ENCODE assay signal across 17 cellular contexts in genomic region chr12:9702239-9702638, GRCh38. TPM values are rescaled to one million over a fixed set of nuclear protein-coding genes. Genes with fewer than 3 reads are reported as not detected.
A peak's percentile ranks its signal among the peaks of the same experiment; 100 is the strongest.
DNase-seq lines count a peak whose midpoint lies in the region; ATAC-seq, FAIRE-seq and TF ChIP-seq lines count a peak whose summit lies in the region.
"Had no signal": no experiment of that assay in that cellular context is flagged by ENCODE, and none has a peak within 500 bp of the region (broad histone marks: within the 10 kb centered on the region; RNA-seq: fewer than 3 reads in every experiment).

No MANE protein-coding gene starts in this region.

- peak; percentile 53 for ATAC-seq in activated CD4-positive, alpha-beta T cell treated with anti-CD3 and anti-CD28 coated beads for 36 hours
- peak; percentile 52 for ATAC-seq in activated naive CD8-positive, alpha-beta T cell treated with anti-CD3 and anti-CD28 coated beads, Interleukin-2, amount 50 U/mL, for 24 hours
- peak; percentile 40 for ATAC-seq in stimulated activated naive CD8-positive, alpha-beta T cell treated with anti-CD3 and anti-CD28 coated beads, Interleukin-15, Interleukin-2, amounts not matched to agents 100 U/mL and 50 U/mL, for 24 hours

- peak; percentile 71 for DNase-seq in activated CD4-positive, alpha-beta T cell treated with anti-CD3 and anti-CD28 coated beads for 36 hours
- no peak for DNase-seq in activated CD4-positive, alpha-beta T cell treated with anti-CD3 and anti-CD28 coated beads for 1 hour
- peak; percentile 55 for DNase-seq in activated CD4-positive, alpha-beta T cell treated with anti-CD3 and anti-CD28 coated beads for 48 hours
- DNase-seq in activated naive CD8-positive, alpha-beta T cell treated with anti-CD3 and anti-CD28 coated beads, Interleukin-2, amount 50 U/mL, for 24 hours, result peak; percentile 46
- DNase-seq in stimulated activated naive CD8-positive, alpha-beta T cell treated with anti-CD3 and anti-CD28 coated beads, Interleukin-15, Interleukin-2, amounts not matched to agents 100 U/mL and 50 U/mL, for 24 hours, result peak; percentile 53
- DNase-seq in cardiac septum (ENCODE audit: low spot score), result no peak
- DNase-seq in kidney, result no peak
- DNase-seq in NCI-H510A (lab: John Stamatoyannopoulos, UW), result no peak
- DNase-seq: Kasumi-1, NCI-H345, SHP77 had no signal

- H3K9ac ChIP-seq in kidney (ENCODE audit: low read length in 2 of 2), result no peak overlapping the region
- H3K9ac ChIP-seq: neural progenitor cell had no signal

- POLR2A ChIA-PET in activated CD4-positive, alpha-beta T cell treated with anti-CD3 and anti-CD28 coated beads for 36 hours (lab: Charles Lee), result interaction anchor here (0.6 to 1.4 kb wide), 2 partner anchors 54 to 1049 kb away, joined by 3 to 7 read pairs; no protein-coding TSS in a partner anchor

- no peak for TF ChIP-seq CTCF in kidney (IDR thresholded peaks at IDR 0.05; ENCODE audit: borderline replicate concordance, extremely low read depth, insufficient read depth)

- peak overlapping the region; percentile 19 for H3K4me3 Mint-ChIP-seq in activated CD4-positive, alpha-beta T cell treated with anti-CD3 and anti-CD28 coated beads for 36 hours
- peak overlapping the region; percentile 64 for H3K4me3 Mint-ChIP-seq in activated naive CD8-positive, alpha-beta T cell treated with anti-CD3 and anti-CD28 coated beads, Interleukin-2, amount 50 U/mL, for 24 hours
- H3K4me3 Mint-ChIP-seq: neural progenitor cell had no signal

- peaks cover 31% of the 10 kb centered on the region for H3K36me3 Mint-ChIP-seq in activated CD4-positive, alpha-beta T cell treated with anti-CD3 and anti-CD28 coated beads for 36 hours (ENCODE audit: low read depth)
- peaks cover 22% of the 10 kb centered on the region for H3K36me3 Mint-ChIP-seq in activated naive CD8-positive, alpha-beta T cell treated with anti-CD3 and anti-CD28 coated beads, Interleukin-2, amount 50 U/mL, for 24 hours (ENCODE audit: low read depth)
- H3K36me3 Mint-ChIP-seq: neural progenitor cell had no signal

- intact Hi-C loops in activated CD4-positive, alpha-beta T cell treated with anti-CD3 and anti-CD28 coated beads for 36 hours (cut with DNase I, micrococcal nuclease), result loop anchor here in 1 of 2 experiments (5.0 kb wide), 1 partner anchor 40 kb away; no protein-coding TSS in a partner anchor
- intact Hi-C loops in cardiac septum (cut with DNase I), result loop anchor here (5.0 kb wide), 1 partner anchor 55 kb away; no protein-coding TSS in a partner anchor
- intact Hi-C loops in kidney (cut with DNase I), result loop anchor here (10.0 kb wide), 1 partner anchor 367 kb away; no protein-coding TSS in a partner anchor

- peaks cover 26% of the 10 kb centered on the region for H3K9me3 Mint-ChIP-seq in activated CD4-positive, alpha-beta T cell treated with anti-CD3 and anti-CD28 coated beads for 36 hours (ENCODE audit: low read depth)
- peaks cover 25% of the 10 kb centered on the region for H3K9me3 Mint-ChIP-seq in activated naive CD8-positive, alpha-beta T cell treated with anti-CD3 and anti-CD28 coated beads, Interleukin-2, amount 50 U/mL, for 24 hours

- H3K27ac ChIP-seq in kidney (ENCODE audit: low read depth in 2 of 2, low read length in 2 of 2), result no peak overlapping the region
- H3K27ac ChIP-seq: A549, cardiac muscle cell, neural progenitor cell had no signal

- CTCF ChIA-PET in activated CD4-positive, alpha-beta T cell treated with anti-CD3 and anti-CD28 coated beads for 36 hours (lab: Charles Lee), result interaction anchor here (0.7 to 1.8 kb wide), 5 partner anchors 9 to 371 kb away, joined by 3 to 6 read pairs (median 4); no protein-coding TSS in a partner anchor

- FAIRE-seq in kidney (lab: Jason Lieb, UNC), result no peak
- FAIRE-seq: A549 had no signal

- H3K9me3 ChIP-seq in kidney (ENCODE audit: control insufficient read depth in 1 of 2, low read length in 2 of 2), result no peaks in the 10 kb centered on the region

- no peaks in the 10 kb centered on the region for H3K4me1 ChIP-seq in kidney (ENCODE audit: control insufficient read depth in 1 of 2, insufficient read depth in 1 of 2, low read depth in 1 of 2, low read length in 2 of 2)
- H3K4me1 ChIP-seq: A549, neural progenitor cell had no signal

- H3K27me3 Mint-ChIP-seq in activated CD4-positive, alpha-beta T cell treated with anti-CD3 and anti-CD28 coated beads for 36 hours, result no peaks in the 10 kb centered on the region
- no peaks in the 10 kb centered on the region for H3K27me3 Mint-ChIP-seq in activated naive CD8-positive, alpha-beta T cell treated with anti-CD3 and anti-CD28 coated beads, Interleukin-2, amount 50 U/mL, for 24 hours

- no peaks in the 10 kb centered on the region for H3K36me3 ChIP-seq in kidney (ENCODE audit: control insufficient read depth in 1 of 2, insufficient read depth in 2 of 2, low read length in 2 of 2)
- H3K36me3 ChIP-seq: cardiac muscle cell, neural progenitor cell had no signal

- H3K27ac Mint-ChIP-seq in activated CD4-positive, alpha-beta T cell treated with anti-CD3 and anti-CD28 coated beads for 36 hours, result peak overlapping the region; percentile 89
- peak overlapping the region; percentile 86 for H3K27ac Mint-ChIP-seq in activated naive CD8-positive, alpha-beta T cell treated with anti-CD3 and anti-CD28 coated beads, Interleukin-2, amount 50 U/mL, for 24 hours
- H3K27ac Mint-ChIP-seq: neural progenitor cell had no signal

- no peak overlapping the region for H3K4me3 ChIP-seq in kidney (ENCODE audit: low read length in 2 of 2)
- H3K4me3 ChIP-seq: A549, cardiac muscle cell, neural progenitor cell, skin epidermis had no signal

- peaks cover 75% of the 10 kb centered on the region for H3K4me1 Mint-ChIP-seq in activated CD4-positive, alpha-beta T cell treated with anti-CD3 and anti-CD28 coated beads for 36 hours
- peaks cover 71% of the 10 kb centered on the region for H3K4me1 Mint-ChIP-seq in activated naive CD8-positive, alpha-beta T cell treated with anti-CD3 and anti-CD28 coated beads, Interleukin-2, amount 50 U/mL, for 24 hours
- H3K4me1 Mint-ChIP-seq: neural progenitor cell had no signal

RNA-seq across cellular contexts. Expression of gene CLECL1, which starts 30.7 kb away (rescaled TPM):
- 1 to 10 TPM; 3.1 to 3.8 TPM for total RNA-seq in activated CD4-positive, alpha-beta T cell treated with anti-CD3 and anti-CD28 coated beads for 36 hours
- total RNA-seq in cardiac septum (not detected), kidney (2.1 TPM)
- polyA plus RNA-seq in kidney (ENCODE audit: insufficient read depth, low read depth, low replicate concordance), result not detected
- total RNA-seq: cardiac muscle cell, Daoy, fibroblast of lung had no signal
- polyA plus RNA-seq: A549, cardiac muscle cell, fibroblast of lung had no signal

RNA-seq across cellular contexts. Expression of gene CLEC2D, which starts 32.7 kb away (rescaled TPM):
- total RNA-seq in activated CD4-positive, alpha-beta T cell treated with anti-CD3 and anti-CD28 coated beads for 36 hours, result 100 to 1,000 TPM; 190 to 212 TPM
- 4.7 TPM for total RNA-seq in cardiac septum
- total RNA-seq in kidney, result 22.4 TPM
- polyA plus RNA-seq in kidney (ENCODE audit: insufficient read depth, low read depth, low replicate concordance), result 2.5 TPM

RNA-seq across cellular contexts. Expression of gene CD69, which starts 58.5 kb away (rescaled TPM):
- 100 to 1,000 TPM in 1 of 2 experiments, 10 to 100 TPM in 1; 97.9 to 127 TPM for total RNA-seq in activated CD4-positive, alpha-beta T cell treated with anti-CD3 and anti-CD28 coated beads for 36 hours
- 0.24 TPM for total RNA-seq in cardiac septum
- 25.0 TPM for total RNA-seq in kidney
- 2.2 TPM for polyA plus RNA-seq in kidney (ENCODE audit: insufficient read depth, low read depth, low replicate concordance)
- total RNA-seq: cardiac muscle cell, fibroblast of lung had no signal
- polyA plus RNA-seq: A549, cardiac muscle cell, fibroblast of lung had no signal

Comparison
In these comparisons a context has a peak if more than half of its experiments do, and no peak if none do; other contexts are left out.
1. DNase-seq: peak in activated CD4-positive, alpha-beta T cell treated with anti-CD3 and anti-CD28 coated beads for 36 hours (single experiment), activated CD4-positive, alpha-beta T cell treated with anti-CD3 and anti-CD28 coated beads for 48 hours (single experiment), activated naive CD8-positive, alpha-beta T cell treated with anti-CD3 and anti-CD28 coated beads, Interleukin-2, amount 50 U/mL, for 24 hours (single experiment) and stimulated activated naive CD8-positive, alpha-beta T cell treated with anti-CD3 and anti-CD28 coated beads, Interleukin-15, Interleukin-2, amounts not matched to agents 100 U/mL and 50 U/mL, for 24 hours (single experiment); none in activated CD4-positive, alpha-beta T cell treated with anti-CD3 and anti-CD28 coated beads for 1 hour (single experiment), cardiac septum (single experiment), kidney (single experiment) and NCI-H510A (single experiment).
2. RNA of gene CD69, which starts 58.5 kb away (total RNA-seq): 97.9 to 127 TPM in activated CD4-positive, alpha-beta T cell treated with anti-CD3 and anti-CD28 coated beads for 36 hours and 25.0 TPM in kidney (single experiment); 0.24 TPM in cardiac septum (single experiment); every median in the first group is over 10 times any median in the second.
3. Peak in every context shown above with its lines, with median percentiles within 50 percentile points of each other: ATAC-seq.